In genomic region chr17:81871387-81872120, GRCh38 we compare ENCODE assay signal across 1 cellular context.
A peak's percentile ranks its signal among the peaks of the same experiment; 100 is the strongest.
TF ChIP-seq lines count a peak whose summit lies in the region.

No MANE protein-coding gene starts in this region.

TF ChIP-seq in K562, 482 proteins besides CTCF, POLR2A, EP300 and RAD21 (continued from another document and continues in another):
- TF ChIP-seq, protein P1, sequence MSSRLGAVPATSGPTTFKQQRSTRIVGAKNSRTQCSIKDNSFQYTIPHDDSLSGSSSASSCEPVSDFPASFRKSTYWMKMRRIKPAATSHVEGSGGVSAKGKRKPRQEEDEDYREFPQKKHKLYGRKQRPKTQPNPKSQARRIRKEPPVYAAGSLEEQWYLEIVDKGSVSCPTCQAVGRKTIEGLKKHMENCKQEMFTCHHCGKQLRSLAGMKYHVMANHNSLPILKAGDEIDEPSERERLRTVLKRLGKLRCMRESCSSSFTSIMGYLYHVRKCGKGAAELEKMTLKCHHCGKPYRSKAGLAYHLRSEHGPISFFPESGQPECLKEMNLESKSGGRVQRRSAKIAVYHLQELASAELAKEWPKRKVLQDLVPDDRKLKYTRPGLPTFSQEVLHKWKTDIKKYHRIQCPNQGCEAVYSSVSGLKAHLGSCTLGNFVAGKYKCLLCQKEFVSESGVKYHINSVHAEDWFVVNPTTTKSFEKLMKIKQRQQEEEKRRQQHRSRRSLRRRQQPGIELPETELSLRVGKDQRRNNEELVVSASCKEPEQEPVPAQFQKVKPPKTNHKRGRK (tag; IDR thresholded peaks at IDR 0.05): no peak
- TF ChIP-seq ZFP36 (IDR thresholded peaks at IDR 0.05; ENCODE audit: low read depth, low read length, partially characterized antibody): no peak
- no peak for TF ChIP-seq ZFP91 (CRISPR knock-in tag; IDR thresholded peaks at IDR 0.05)
- TF ChIP-seq, protein P2, sequence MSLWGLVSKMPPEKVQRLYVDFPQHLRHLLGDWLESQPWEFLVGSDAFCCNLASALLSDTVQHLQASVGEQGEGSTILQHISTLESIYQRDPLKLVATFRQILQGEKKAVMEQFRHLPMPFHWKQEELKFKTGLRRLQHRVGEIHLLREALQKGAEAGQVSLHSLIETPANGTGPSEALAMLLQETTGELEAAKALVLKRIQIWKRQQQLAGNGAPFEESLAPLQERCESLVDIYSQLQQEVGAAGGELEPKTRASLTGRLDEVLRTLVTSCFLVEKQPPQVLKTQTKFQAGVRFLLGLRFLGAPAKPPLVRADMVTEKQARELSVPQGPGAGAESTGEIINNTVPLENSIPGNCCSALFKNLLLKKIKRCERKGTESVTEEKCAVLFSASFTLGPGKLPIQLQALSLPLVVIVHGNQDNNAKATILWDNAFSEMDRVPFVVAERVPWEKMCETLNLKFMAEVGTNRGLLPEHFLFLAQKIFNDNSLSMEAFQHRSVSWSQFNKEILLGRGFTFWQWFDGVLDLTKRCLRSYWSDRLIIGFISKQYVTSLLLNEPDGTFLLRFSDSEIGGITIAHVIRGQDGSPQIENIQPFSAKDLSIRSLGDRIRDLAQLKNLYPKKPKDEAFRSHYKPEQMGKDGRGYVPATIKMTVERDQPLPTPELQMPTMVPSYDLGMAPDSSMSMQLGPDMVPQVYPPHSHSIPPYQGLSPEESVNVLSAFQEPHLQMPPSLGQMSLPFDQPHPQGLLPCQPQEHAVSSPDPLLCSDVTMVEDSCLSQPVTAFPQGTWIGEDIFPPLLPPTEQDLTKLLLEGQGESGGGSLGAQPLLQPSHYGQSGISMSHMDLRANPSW (CRISPR knock-in tag; IDR thresholded peaks at IDR 0.05): 0 out of 2 replicates have a peak, but pooled peaks have one; percentile 69
- TF ChIP-seq BHLHE40 (IDR thresholded peaks at IDR 0.05; ENCODE audit: low read length): peak; percentile 99
- TF ChIP-seq USF2 (CRISPR knock-in tag; IDR thresholded peaks at IDR 0.05): peak; percentile 73
- TF ChIP-seq RREB1 (CRISPR knock-in tag; IDR thresholded peaks at IDR 0.05): no peak; the same call in 1 of the 2 replicates
- TF ChIP-seq CBFA2T3 (IDR thresholded peaks at IDR 0.05): no peak
- no peak for TF ChIP-seq SRSF9 (IDR thresholded peaks at IDR 0.05; ENCODE audit: borderline replicate concordance, low read depth, low read length)
- TF ChIP-seq ZNF518B (CRISPR knock-in tag; IDR thresholded peaks at IDR 0.05): no peak
- no peak for TF ChIP-seq ZNF785 (CRISPR knock-in tag; IDR thresholded peaks at IDR 0.05)
- TF ChIP-seq ZBTB9 (CRISPR knock-in tag; IDR thresholded peaks at IDR 0.05): peak; percentile 77; the same call in 1 of the 2 replicates
- TF ChIP-seq ZNF282 (CRISPR knock-in tag; IDR thresholded peaks at IDR 0.05): no peak; the same call in 1 of the 2 replicates
- TF ChIP-seq POLR2AphosphoS2 (IDR thresholded peaks at IDR 0.05; ENCODE audit: low read length): 0 out of 2 replicates have a peak, but pooled peaks have one; percentile 24
- no peak for TF ChIP-seq ASH1L (IDR thresholded peaks at IDR 0.05; ENCODE audit: borderline replicate concordance, low read depth, partially characterized antibody)
- no peak; the same call in 1 of the 2 replicates for TF ChIP-seq JUND (IDR thresholded peaks at IDR 0.05; ENCODE audit: borderline replicate concordance, low read depth, low read length)
- TF ChIP-seq JUND (tag; IDR thresholded peaks at IDR 0.05; ENCODE audit: borderline replicate concordance, low read depth, low read length): no peak; the same call in 2 of the 3 replicates
- no peak for TF ChIP-seq KLF10 (CRISPR knock-in tag; IDR thresholded peaks at IDR 0.05)
- TF ChIP-seq E2F1 (CRISPR knock-in tag; IDR thresholded peaks at IDR 0.05): peak; percentile 90; the same call in 1 of the 2 replicates
- no peak for TF ChIP-seq BCOR (IDR thresholded peaks at IDR 0.05)
- no peak for TF ChIP-seq COPS2 (conservative IDR thresholded peaks at IDR 0.05)
- TF ChIP-seq MXI1 (IDR thresholded peaks at IDR 0.05; ENCODE audit: low read depth, low read length): no peak
- TF ChIP-seq PCBP2 (IDR thresholded peaks at IDR 0.05; ENCODE audit: low read depth, low read length, poor library complexity, severe bottlenecking): no peak
- peak; percentile 98 for TF ChIP-seq KAT7 (CRISPR knock-in tag; IDR thresholded peaks at IDR 0.05; ENCODE audit: borderline replicate concordance)
- TF ChIP-seq MCM3 (IDR thresholded peaks at IDR 0.05): no peak
- TF ChIP-seq BRCA1 (IDR thresholded peaks at IDR 0.05): no peak
- 0 out of 2 replicates have a peak, but pooled peaks have one; percentile 82 for TF ChIP-seq BRCA1 (CRISPR knock-in tag; IDR thresholded peaks at IDR 0.05)
- TF ChIP-seq ZNF766 (CRISPR knock-in tag; conservative IDR thresholded peaks at IDR 0.05): peak; percentile 66; the same call in 1 of the 2 replicates
- no peak for TF ChIP-seq ARID3A (IDR thresholded peaks at IDR 0.05; ENCODE audit: borderline replicate concordance, low read depth, low read length)
- TF ChIP-seq, protein P3, sequence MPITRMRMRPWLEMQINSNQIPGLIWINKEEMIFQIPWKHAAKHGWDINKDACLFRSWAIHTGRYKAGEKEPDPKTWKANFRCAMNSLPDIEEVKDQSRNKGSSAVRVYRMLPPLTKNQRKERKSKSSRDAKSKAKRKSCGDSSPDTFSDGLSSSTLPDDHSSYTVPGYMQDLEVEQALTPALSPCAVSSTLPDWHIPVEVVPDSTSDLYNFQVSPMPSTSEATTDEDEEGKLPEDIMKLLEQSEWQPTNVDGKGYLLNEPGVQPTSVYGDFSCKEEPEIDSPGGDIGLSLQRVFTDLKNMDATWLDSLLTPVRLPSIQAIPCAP (CRISPR knock-in tag; IDR thresholded peaks at IDR 0.05; ENCODE audit: borderline replicate concordance): peak; percentile 87; the same call in 1 of the 2 replicates
- no peak for TF ChIP-seq CBX8 (IDR thresholded peaks at IDR 0.05; ENCODE audit: borderline replicate concordance, extremely low read depth, low read depth, low read length, poor library complexity, severe bottlenecking)
- no peak for TF ChIP-seq HMG20B (CRISPR knock-in tag; IDR thresholded peaks at IDR 0.05)
- no peak for TF ChIP-seq LEF1 (IDR thresholded peaks at IDR 0.05)
- no peak for TF ChIP-seq MTF1 (CRISPR knock-in tag; IDR thresholded peaks at IDR 0.05; ENCODE audit: borderline replicate concordance)
- TF ChIP-seq BRD9 (IDR thresholded peaks at IDR 0.05; ENCODE audit: low read depth, partially characterized antibody): peak; percentile 42
- TF ChIP-seq RBM39 (optimal IDR thresholded peaks at IDR 0.05; ENCODE audit: low read depth, low read length): no peak
